26 cellular contexts compared by ENCODE assay signal in genomic region chr13:28557725-28558124, GRCh38.
DNase-seq lines count a peak whose midpoint lies in the region; ATAC-seq and TF ChIP-seq lines count a peak whose summit lies in the region.
"Had no signal": no experiment of that assay in that cellular context is flagged by ENCODE, and none has a peak within 500 bp of the region (broad histone marks: within the 10 kb centered on the region; RNA-seq: fewer than 3 reads in every experiment).

No MANE protein-coding gene starts in this region.

- H3K27ac ChIP-seq in AG04450 (ENCODE audit: low read depth, low read length) (peak overlapping the region; percentile 81), SJCRH30 (peak overlapping the region; percentile 55), osteoblast (ENCODE audit: low read depth, low read length) (peak overlapping the region; percentile 82)
- H3K27ac ChIP-seq: C4-2B, upper lobe of right lung had no signal

- H3K36me3 ChIP-seq in SJCRH30, result no peaks in the 10 kb centered on the region
- H3K36me3 ChIP-seq in osteoblast (ENCODE audit: insufficient read depth, low read length), result no peaks in the 10 kb centered on the region
- H3K36me3 ChIP-seq: esophagus squamous epithelium, upper lobe of right lung had no signal

- POLR2A ChIA-PET in AG04450 (lab: Yijun Ruan, JAX), result no interaction called here

- H3K4me1 ChIP-seq in SJCRH30 (peaks cover 14% of the 10 kb centered on the region), osteoblast (ENCODE audit: insufficient read depth, low read length) (peaks cover 11% of the 10 kb centered on the region)

- H2AFZ ChIP-seq in osteoblast (ENCODE audit: low read length), result no peak overlapping the region

- peaks cover 19% of the 10 kb centered on the region for H3K4me1 Mint-ChIP-seq in chondrocyte (ENCODE audit: low read depth)
- H3K4me1 Mint-ChIP-seq: activated CD4-positive, alpha-beta memory T cell treated with anti-CD3 and anti-CD28 coated beads, Interleukin-2, amount 10 ng/mL, durations not matched to agents 7 days and 5 days; activated naive CD8-positive, alpha-beta T cell treated with anti-CD3 and anti-CD28 coated beads for 36 hours had no signal

- H3K27me3 Mint-ChIP-seq in chondrocyte (ENCODE audit: low read depth), result no peaks in the 10 kb centered on the region
- H3K27me3 Mint-ChIP-seq: activated CD4-positive, alpha-beta memory T cell treated with anti-CD3 and anti-CD28 coated beads, Interleukin-2, amount 10 ng/mL, durations not matched to agents 7 days and 5 days had no signal

- H3K4me3 ChIP-seq in AG04450 (ENCODE audit: low read depth, low read length) (no peak overlapping the region), SJCRH30 (no peak overlapping the region), osteoblast (ENCODE audit: insufficient read depth, low read length) (no peak overlapping the region)
- H3K4me3 ChIP-seq: esophagus squamous epithelium, skin epidermis, upper lobe of right lung had no signal

- no peak for TF ChIP-seq CTCF in AG04450 (IDR thresholded peaks at IDR 0.05; ENCODE audit: low read depth, low read length)
- no peak for TF ChIP-seq CTCF in chondrocyte (IDR thresholded peaks at IDR 0.05)
- TF ChIP-seq CTCF in osteoblast (IDR thresholded peaks at IDR 0.05; ENCODE audit: extremely low read depth, low read depth, low read length), result no peak

- H3K36me3 Mint-ChIP-seq in chondrocyte (ENCODE audit: low read depth), result no peaks in the 10 kb centered on the region
- H3K36me3 Mint-ChIP-seq: activated naive CD8-positive, alpha-beta T cell treated with anti-CD3 and anti-CD28 coated beads for 36 hours; brain had no signal

- DNase-seq in AG04450 (ENCODE audit: low read depth, low spot score), result peak; percentile 6
- no peak for DNase-seq in SJCRH30
- no peak for DNase-seq in chondrocyte (ENCODE audit: low spot score)
- DNase-seq in osteoblast (ENCODE audit: insufficient read length, low spot score, missing footprints), result no peak
- DNase-seq in anterior cingulate cortex (lab: John Stamatoyannopoulos, UW), result no peak
- DNase-seq in MV-4-11 (lab: John Stamatoyannopoulos, UW), result no peak
- DNase-seq in GDM1 (lab: John Stamatoyannopoulos, UW), result no peak
- DNase-seq: activated CD4-positive, alpha-beta memory T cell treated with anti-CD3 and anti-CD28 coated beads, Interleukin-2, amount 10 ng/mL, durations not matched to agents 7 days and 5 days; activated effector memory CD4-positive, alpha-beta T cell treated with Interleukin-2 at 50 U/mL for 16 hours; activated naive CD8-positive, alpha-beta T cell treated with anti-CD3 and anti-CD28 coated beads for 36 hours; cortex of kidney; endodermal cell; esophagus squamous epithelium; islet precursor cell; NCI-H1105; NCI-H1930; NCI-H226; OCI-M1; stimulated activated CD4-positive, alpha-beta T cell treated with anti-CD3 and anti-CD28 coated beads, Interleukin-2, amount 100 ng/mL, for 24 hours; upper lobe of right lung had no signal

- no peaks in the 10 kb centered on the region for H3K79me2 ChIP-seq in osteoblast (ENCODE audit: insufficient read depth, low read length)

- H4K20me1 ChIP-seq in osteoblast (ENCODE audit: insufficient read depth, low read length), result no peaks in the 10 kb centered on the region

- peak overlapping the region; percentile 93 for H3K27ac Mint-ChIP-seq in chondrocyte (ENCODE audit: unreplicated experiment)
- H3K27ac Mint-ChIP-seq: activated CD4-positive, alpha-beta memory T cell treated with anti-CD3 and anti-CD28 coated beads, Interleukin-2, amount 10 ng/mL, durations not matched to agents 7 days and 5 days; activated naive CD8-positive, alpha-beta T cell treated with anti-CD3 and anti-CD28 coated beads for 36 hours; brain had no signal

- no peaks in the 10 kb centered on the region for H3K9me3 ChIP-seq in AG04450 (ENCODE audit: control insufficient read depth, insufficient read depth, low read length)
- H3K9me3 ChIP-seq in SJCRH30 (replicated peaks), result no peaks in the 10 kb centered on the region
- no peaks in the 10 kb centered on the region for H3K9me3 ChIP-seq in osteoblast (ENCODE audit: low read depth, low read length)
- H3K9me3 ChIP-seq: esophagus squamous epithelium, upper lobe of right lung had no signal

- ATAC-seq in HG02970 (IDR thresholded peaks at IDR 0.05; ENCODE audit: low FRiP score, unreplicated experiment), result no peak
- ATAC-seq: activated CD4-positive, CD25-positive, alpha-beta regulatory T cell treated with anti-CD3 and anti-CD28 coated beads, Interleukin-2, amount 50 U/mL, for 24 hours; HCT116; upper lobe of right lung had no signal

- H3K4me2 ChIP-seq in osteoblast (ENCODE audit: insufficient read depth, low read length), result peak overlapping the region; percentile 46

- H3K4me3 Mint-ChIP-seq in chondrocyte (ENCODE audit: unreplicated experiment), result no peak overlapping the region
- H3K4me3 Mint-ChIP-seq: activated CD4-positive, alpha-beta memory T cell treated with anti-CD3 and anti-CD28 coated beads, Interleukin-2, amount 10 ng/mL, durations not matched to agents 7 days and 5 days; activated naive CD8-positive, alpha-beta T cell treated with anti-CD3 and anti-CD28 coated beads for 36 hours; brain; endodermal cell had no signal

- H3K9me3 Mint-ChIP-seq in chondrocyte (ENCODE audit: low read depth), result no peaks in the 10 kb centered on the region
- H3K9me3 Mint-ChIP-seq: activated CD4-positive, alpha-beta memory T cell treated with anti-CD3 and anti-CD28 coated beads, Interleukin-2, amount 10 ng/mL, durations not matched to agents 7 days and 5 days; activated naive CD8-positive, alpha-beta T cell treated with anti-CD3 and anti-CD28 coated beads for 36 hours; brain; endodermal cell had no signal

- CTCF ChIA-PET in AG04450 (lab: Charles Lee), result no interaction called here

- H3K27me3 ChIP-seq in AG04450 (ENCODE audit: control insufficient read depth, insufficient read depth, low read length) (no peaks in the 10 kb centered on the region), SJCRH30 (no peaks in the 10 kb centered on the region), osteoblast (ENCODE audit: insufficient read depth, low read length) (no peaks in the 10 kb centered on the region)
- H3K27me3 ChIP-seq: upper lobe of right lung had no signal
